In genomic region chr1:25204797-25205441, GRCh38 we compare ENCODE assay signal across 9 cellular contexts. TPM values are rescaled to one million over a fixed set of nuclear protein-coding genes. Genes with fewer than 3 reads are reported as not detected.
DNase-seq lines count a peak whose midpoint lies in the region; ATAC-seq, FAIRE-seq and TF ChIP-seq lines count a peak whose summit lies in the region.
"Had no signal": no experiment of that assay in that cellular context is flagged by ENCODE, and none has a peak within 500 bp of the region (broad histone marks: within the 10 kb centered on the region; RNA-seq: fewer than 3 reads in every experiment).

No MANE protein-coding gene starts in this region.

- peaks cover under 1% of the 10 kb centered on the region for H3K27me3 Mint-ChIP-seq in mesothelial cell of epicardium (ENCODE audit: low read depth)

- no peak for TF ChIP-seq EP300 in SK-N-SH (IDR thresholded peaks at IDR 0.05; ENCODE audit: borderline replicate concordance in 1 of 2, low read depth in 1 of 2, low read length in 1 of 2)

- H3K27ac Mint-ChIP-seq in mesothelial cell of epicardium, result no peak overlapping the region

- H3K9me2 ChIP-seq in SK-N-SH, result no peaks in the 10 kb centered on the region

- no peak for TF ChIP-seq POLR2A in endothelial cell of umbilical vein (IDR thresholded peaks at IDR 0.05; ENCODE audit: low read depth, low read length)

- peaks cover 3% of the 10 kb centered on the region for H3K4me1 Mint-ChIP-seq in mesothelial cell of epicardium

- ATAC-seq in GM21576 (IDR thresholded peaks at IDR 0.05; ENCODE audit: unreplicated experiment), result no peak

- BruUV-seq in endothelial cell of umbilical vein (replicated peaks; lab: Mats Ljungman, UMichigan), result no TSS peak

- H3K36me3 ChIP-seq in SK-N-SH (replicated peaks in 1 of 2; ENCODE audit: control insufficient read depth in 1 of 2, insufficient read depth in 2 of 2, low read length in 1 of 2), result no peaks in the 10 kb centered on the region
- H3K36me3 ChIP-seq in endothelial cell of umbilical vein (ENCODE audit: control insufficient read depth in 2 of 2, extremely low read depth in 1 of 2, insufficient read depth in 2 of 2, low read length in 2 of 2), result no peaks in the 10 kb centered on the region

- H3K4me1 ChIP-seq in SK-N-SH (ENCODE audit: control insufficient read depth in 1 of 2, insufficient read depth in 2 of 2, low read depth in 1 of 2, low read length in 1 of 2) (no peaks in the 10 kb centered on the region; a peak in 1 of 4 replicates), endothelial cell of umbilical vein (ENCODE audit: control insufficient read depth, extremely low read depth, insufficient read depth, low read length) (no peaks in the 10 kb centered on the region)

- H3K9ac ChIP-seq in SK-N-SH (no peak overlapping the region), endothelial cell of umbilical vein (replicated peaks; ENCODE audit: extremely low read depth, insufficient read depth, low read length) (no peak overlapping the region)

- no peaks in the 10 kb centered on the region for H3K36me3 Mint-ChIP-seq in mesothelial cell of epicardium

- H3K4me2 ChIP-seq in SK-N-SH, result no peak overlapping the region
- no peak overlapping the region for H3K4me2 ChIP-seq in endothelial cell of umbilical vein (ENCODE audit: insufficient read depth, low read length)

- FAIRE-seq in endothelial cell of umbilical vein (lab: Jason Lieb, UNC), result peak; percentile 76

- H3K4me3 Mint-ChIP-seq in mesothelial cell of epicardium, result no peak overlapping the region
- H3K4me3 Mint-ChIP-seq: activated T-cell treated with anti-CD3 and anti-CD28 coated beads, Interleukin-2, amount 50 U/mL, for 4 hours had no signal

- WGBS in SK-N-SH (ENCODE audit: low lambda C conversion rate), result 51% methylated on average over 8 of the region's 8 CpGs

- POLR2A ChIA-PET in SK-N-SH (lab: Yijun Ruan, JAX) (no interaction called here), endothelial cell of umbilical vein (lab: Charles Lee) (interaction anchor here (1.4 kb wide), 1 partner anchor 43 kb away, joined by 3 read pairs; the partner anchor contains the start of gene RSRP1)

- peak; percentile 75 for TF ChIP-seq RAD21 in SK-N-SH (IDR thresholded peaks at IDR 0.05; ENCODE audit: low read length)

- H3K9me3 Mint-ChIP-seq in mesothelial cell of epicardium, result no peaks in the 10 kb centered on the region
- H3K9me3 Mint-ChIP-seq: activated T-cell treated with anti-CD3 and anti-CD28 coated beads, Interleukin-2, amount 50 U/mL, for 4 hours had no signal

- intact Hi-C loops in endothelial cell of umbilical vein (cut with micrococcal nuclease), result loop anchor here (2.0 to 5.0 kb wide), 3 partner anchors 168 to 356 kb away; partner anchors contain the start of gene RUNX3

- H3K9me3 ChIP-seq in SK-N-SH, result no peaks in the 10 kb centered on the region
- H3K9me3 ChIP-seq in endothelial cell of umbilical vein (replicated peaks; ENCODE audit: control insufficient read depth, insufficient read depth, low read length), result no peaks in the 10 kb centered on the region

- H3K27ac ChIP-seq in SK-N-SH (ENCODE audit: low read depth in 2 of 2, low read length in 1 of 2) (no peak overlapping the region), endothelial cell of umbilical vein (ENCODE audit: insufficient read depth, low read depth, low read length) (no peak overlapping the region)

- no peaks in the 10 kb centered on the region for H3F3A ChIP-seq in SK-N-SH (replicated peaks; ENCODE audit: insufficient read depth)

- CTCF ChIA-PET in SK-N-SH (lab: Yijun Ruan, JAX), result interaction anchor here (0.6 to 6.0 kb wide), 50 partner anchors 8 to 516 kb away, joined by 3 to 78 read pairs (median 3); partner anchors contain the start of genes RSRP1, RUNX3 and SYF2
- CTCF ChIA-PET in endothelial cell of umbilical vein (lab: Charles Lee), result interaction anchor here (1.0 to 1.8 kb wide), 7 partner anchors 10 to 357 kb away, joined by 3 to 7 read pairs (median 4); no protein-coding TSS in a partner anchor

- DNase-seq in NCI-H2081 (lab: John Stamatoyannopoulos, UW) (peak; percentile 45 to 61), NCI-H2081 treated with DMSO at 0.1 percent for 48 hours (lab: John Stamatoyannopoulos, UW) (no peak), SK-N-SH (peak; percentile 72), endothelial cell of umbilical vein (ENCODE audit: low read depth, low spot score) (peak; percentile 21), mesothelial cell of epicardium (ENCODE audit: low spot score in 2 of 2, unreplicated experiment in 2 of 2) (no peak)
- DNase-seq in activated naive CD4-positive, alpha-beta T cell treated with Interleukin-2 at 50 U/mL for 16 hours, result no peak
- DNase-seq: activated T-cell treated with anti-CD3 and anti-CD28 coated beads, Interleukin-2, amount 50 U/mL, for 4 hours had no signal

- H3K27me3 ChIP-seq in SK-N-SH (ENCODE audit: insufficient read depth), result no peaks in the 10 kb centered on the region; the same call in 1 of the 2 replicates
- H3K27me3 ChIP-seq in endothelial cell of umbilical vein (ENCODE audit: control insufficient read depth in 2 of 2, insufficient read depth in 2 of 2, low read length in 2 of 2), result peaks cover 0 to 6% of the 10 kb centered on the region in 2 experiments

- peak; percentile 48 for TF ChIP-seq CTCF in LNCAP (IDR thresholded peaks at IDR 0.05)
- TF ChIP-seq CTCF in SK-N-SH (IDR thresholded peaks at IDR 0.05), result peak; percentile 85
- peak; percentile 57 to 61 for TF ChIP-seq CTCF in endothelial cell of umbilical vein (IDR thresholded peaks at IDR 0.05; ENCODE audit: extremely low read depth in 1 of 2, insufficient read depth in 1 of 2, low read depth in 1 of 2, low read length in 2 of 2)
- peak; percentile 95 for TF ChIP-seq CTCF in mesothelial cell of epicardium (IDR thresholded peaks at IDR 0.05; ENCODE audit: unreplicated experiment)

- H4K20me1 ChIP-seq in SK-N-SH (ENCODE audit: insufficient read depth) (no peaks in the 10 kb centered on the region), endothelial cell of umbilical vein (replicated peaks; ENCODE audit: control insufficient read depth, extremely low read depth, insufficient read depth, low read length) (no peaks in the 10 kb centered on the region)

- no peaks in the 10 kb centered on the region for H3K9me1 ChIP-seq in endothelial cell of umbilical vein (replicated peaks; ENCODE audit: control insufficient read depth, extremely low read depth, insufficient read depth, low read length)

- H2AFZ ChIP-seq in SK-N-SH (ENCODE audit: low read depth) (no peak overlapping the region), endothelial cell of umbilical vein (ENCODE audit: low read depth, low read length) (no peak overlapping the region)

- dilution Hi-C loops in endothelial cell of umbilical vein (cut with MboI; ENCODE audit: extremely low pct_ligation_motif_present, low sequenced_read_pairs), result no loop called here

- peak overlapping the region in 1 of 2 experiments; percentile 32; a peak in 1 of 4 replicates for H3K4me3 ChIP-seq in SK-N-SH (ENCODE audit: low read depth in 2 of 2, low read length in 1 of 2)
- no peak overlapping the region for H3K4me3 ChIP-seq in endothelial cell of umbilical vein (replicated peaks in 1 of 3; ENCODE audit: insufficient read depth in 1 of 3, low read depth in 1 of 3, low read length in 3 of 3)

- H3K79me2 ChIP-seq in SK-N-SH (ENCODE audit: insufficient read depth) (no peaks in the 10 kb centered on the region), endothelial cell of umbilical vein (ENCODE audit: control insufficient read depth, insufficient read depth, low read length) (no peaks in the 10 kb centered on the region)

TF ChIP-seq in SK-N-SH, 30 proteins besides CTCF, POLR2A, EP300 and RAD21:
- TF ChIP-seq MAX (IDR thresholded peaks at IDR 0.05; ENCODE audit: low read depth), result no peak
- TF ChIP-seq SMC3 (IDR thresholded peaks at IDR 0.05; ENCODE audit: low read depth, low read length), result peak; percentile 46
TF ChIP-seq in SK-N-SH: peak in this region for 1.

TF ChIP-seq in endothelial cell of umbilical vein, 7 proteins besides CTCF, POLR2A, EP300 and RAD21 (continues in another document):
- TF ChIP-seq POLR2AphosphoS5 (IDR thresholded peaks at IDR 0.05; ENCODE audit: insufficient read depth, low read depth, low read length) (no peak), MYC (IDR thresholded peaks at IDR 0.05; ENCODE audit: low read depth, low read length) (no peak), GATA2 (IDR thresholded peaks at IDR 0.05; ENCODE audit: insufficient read depth, insufficient read length, low read depth, low read length) (no peak), JUN (IDR thresholded peaks at IDR 0.05; ENCODE audit: borderline replicate concordance, insufficient read depth, insufficient read length, low read depth) (no peak), MAX (IDR thresholded peaks at IDR 0.05; ENCODE audit: insufficient read depth, insufficient read length) (no peak)

RNA-seq across cellular contexts. Expression of gene SYF2, which starts 27.4 kb away (rescaled TPM):
- polyA plus RNA-seq in SK-N-SH (2012; rRNA removed) (31.1 and 32.3 TPM in 2 replicates), endothelial cell of umbilical vein (5.9 and 9.3 TPM in 2 replicates)
- polyA plus RNA-seq in SK-N-SH (2012; cell fraction: cytosol; rRNA removed), result 48.7 and 78.4 TPM in 2 replicates
- polyA plus RNA-seq in SK-N-SH (2012; cell fraction: nucleus; rRNA removed), result 13.6 and 15.8 TPM in 2 replicates
- total RNA-seq in endothelial cell of umbilical vein (38.0 and 40.2 TPM in 2 replicates), mesothelial cell of epicardium (32.3 to 37.7 TPM (median 36.9 TPM) in 3 replicates)
- polyA plus RNA-seq in endothelial cell of umbilical vein (2011; cell fraction: cytosol; rRNA removed), result 25.7 and 27.4 TPM in 2 replicates
- polyA plus RNA-seq in endothelial cell of umbilical vein (2011; cell fraction: nucleus; rRNA removed), result 11.3 and 16.2 TPM in 2 replicates
- 35.8 and 50.8 TPM in 2 replicates for polyA plus RNA-seq in endothelial cell of umbilical vein (2012)
- 4.9 and 5.9 TPM in 2 replicates for polyA minus RNA-seq in endothelial cell of umbilical vein
- polyA minus RNA-seq in endothelial cell of umbilical vein (2011; cell fraction: cytosol; rRNA and poly(A)+ RNA removed), result 6.2 TPM
- 11.2 and 11.4 TPM in 2 replicates for polyA minus RNA-seq in endothelial cell of umbilical vein (2011; cell fraction: nucleus; rRNA and poly(A)+ RNA removed)

RNA-seq across cellular contexts. Expression of gene RSRP1, which starts 42.3 kb away (rescaled TPM):
- polyA plus RNA-seq in SK-N-SH (2012; rRNA removed) (126 and 191 TPM in 2 replicates), endothelial cell of umbilical vein (42.5 and 50.5 TPM in 2 replicates)
- 23.3 and 23.6 TPM in 2 replicates for polyA plus RNA-seq in SK-N-SH (2012; cell fraction: cytosol; rRNA removed)
- polyA plus RNA-seq in SK-N-SH (2012; cell fraction: nucleus; rRNA removed), result 1,161 and 1,530 TPM in 2 replicates
- total RNA-seq in endothelial cell of umbilical vein (99.4 and 102 TPM in 2 replicates), mesothelial cell of epicardium (133 to 158 TPM (median 150 TPM) in 3 replicates)
- polyA plus RNA-seq in endothelial cell of umbilical vein (2011; cell fraction: cytosol; rRNA removed), result 18.4 and 30.7 TPM in 2 replicates
- polyA plus RNA-seq in endothelial cell of umbilical vein (2011; cell fraction: nucleus; rRNA removed), result 345 and 504 TPM in 2 replicates
- polyA plus RNA-seq in endothelial cell of umbilical vein (2012), result 41.7 and 54.9 TPM in 2 replicates
- polyA minus RNA-seq in endothelial cell of umbilical vein, result 64.9 and 68.5 TPM in 2 replicates
- polyA minus RNA-seq in endothelial cell of umbilical vein (2011; cell fraction: cytosol; rRNA and poly(A)+ RNA removed), result 24.6 TPM
- polyA minus RNA-seq in endothelial cell of umbilical vein (2011; cell fraction: nucleus; rRNA and poly(A)+ RNA removed), result 135 and 169 TPM in 2 replicates

Comparison
In these comparisons a context has a peak if more than half of its experiments do, and no peak if none do; other contexts are left out.
1. DNase-seq: peak in NCI-H2081 (2 of 2), SK-N-SH (single experiment) and endothelial cell of umbilical vein (single experiment); none in NCI-H2081 treated with DMSO at 0.1 percent for 48 hours (single experiment), mesothelial cell of epicardium (0 of 2) and activated naive CD4-positive, alpha-beta T cell treated with Interleukin-2 at 50 U/mL for 16 hours (single experiment).
2. Peak in every context shown above with its lines, with median percentiles within 50 percentile points of each other: CTCF ChIP-seq.